17 cellular contexts compared by ENCODE assay signal in the genomic region with DNA sequence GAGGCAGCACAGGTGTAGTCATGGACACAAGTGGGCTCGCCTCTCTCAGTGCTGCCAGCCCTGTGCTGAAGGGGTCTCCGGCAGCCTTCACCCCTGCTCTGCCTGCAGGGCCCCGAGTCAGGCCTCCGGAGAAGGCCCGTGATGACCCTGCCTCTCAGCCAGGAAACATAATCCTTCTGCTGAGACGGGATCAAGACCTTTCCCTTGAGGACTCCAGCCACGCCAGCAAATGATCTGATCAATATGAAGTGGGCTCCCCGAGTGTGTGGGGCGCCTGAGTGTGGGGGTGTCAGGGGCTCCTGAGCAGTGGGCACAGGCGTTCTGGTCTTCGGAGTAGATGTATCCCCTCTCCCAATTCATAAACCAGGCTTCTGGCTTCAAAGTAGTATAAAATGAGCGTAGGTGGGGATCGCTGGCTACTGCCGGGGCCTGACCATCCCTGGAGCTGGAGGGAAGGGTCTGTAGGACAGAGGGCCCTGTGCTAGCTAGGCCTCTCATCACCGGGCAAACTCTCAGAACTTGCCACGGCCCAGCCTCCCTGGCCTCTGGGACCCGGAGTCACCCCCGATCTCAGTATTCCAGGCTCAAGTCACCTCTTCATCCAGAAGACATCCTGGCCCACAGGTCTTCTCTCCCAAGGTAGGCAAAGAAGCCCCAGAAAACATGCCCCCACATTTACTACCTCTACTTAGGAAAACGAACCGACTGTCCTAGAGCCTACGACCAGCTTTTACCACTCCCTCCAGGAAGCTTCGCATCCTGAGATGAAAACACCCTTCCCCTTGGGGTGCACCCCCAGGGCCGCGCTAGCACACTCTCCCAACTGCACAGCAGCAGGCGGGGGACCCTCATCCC. TPM values are rescaled to one million over a fixed set of nuclear protein-coding genes. Genes with fewer than 3 reads are reported as not detected.
"Had no signal": no experiment of that assay in that cellular context is flagged by ENCODE, and none has a peak within 500 bp of the region (broad histone marks: within the 10 kb centered on the region; RNA-seq: fewer than 3 reads in every experiment).

No MANE protein-coding gene starts in this region.

- H3K27ac Mint-ChIP-seq: activated CD4-positive, alpha-beta memory T cell treated with anti-CD3 and anti-CD28 coated beads, Interleukin-2, amount 10 ng/mL, durations not matched to agents 7 days and 5 days; activated CD4-positive, alpha-beta T cell treated with anti-CD3 and anti-CD28 coated beads for 36 hours; activated naive CD4-positive, alpha-beta T cell treated with anti-CD3 and anti-CD28 coated beads, Interleukin-2, amount 50 U/mL, for 24 hours; activated T-helper 17 cell treated with anti-CD3 and anti-CD28 coated beads, Interleukin-2, amount 50 U/mL, for 72 hours; memory B cell; stimulated activated effector memory CD8-positive, alpha-beta T cell treated with anti-CD3 and anti-CD28 coated beads, Interleukin-12 subunit alpha, Interleukin-12 subunit beta, amount 100 ng/mL, for 72 hours had no signal

- H3K4me1 ChIP-seq: parathyroid adenoma, SJSA1, tibial artery had no signal

- H3K27ac ChIP-seq: body of pancreas, parathyroid adenoma, SJSA1, tibial artery had no signal

- H3K4me3 Mint-ChIP-seq: activated CD4-positive, alpha-beta memory T cell treated with anti-CD3 and anti-CD28 coated beads, Interleukin-2, amount 10 ng/mL, durations not matched to agents 7 days and 5 days; activated CD4-positive, alpha-beta T cell treated with anti-CD3 and anti-CD28 coated beads for 36 hours; activated naive CD4-positive, alpha-beta T cell treated with anti-CD3 and anti-CD28 coated beads, Interleukin-2, amount 50 U/mL, for 24 hours; activated T-helper 17 cell treated with anti-CD3 and anti-CD28 coated beads, Interleukin-2, amount 50 U/mL, for 72 hours; central memory CD8-positive, alpha-beta T cell; memory B cell; neural crest cell; stimulated activated effector memory CD8-positive, alpha-beta T cell treated with anti-CD3 and anti-CD28 coated beads, Interleukin-12 subunit alpha, Interleukin-12 subunit beta, amount 100 ng/mL, for 72 hours had no signal

- H3K9ac ChIP-seq: parathyroid adenoma had no signal

- H3K9me3 ChIP-seq: body of pancreas, SJSA1, tibial artery had no signal

- H3K9me3 Mint-ChIP-seq: activated CD4-positive, alpha-beta memory T cell treated with anti-CD3 and anti-CD28 coated beads, Interleukin-2, amount 10 ng/mL, durations not matched to agents 7 days and 5 days; activated naive CD4-positive, alpha-beta T cell treated with anti-CD3 and anti-CD28 coated beads, Interleukin-2, amount 50 U/mL, for 24 hours; activated T-helper 17 cell treated with anti-CD3 and anti-CD28 coated beads, Interleukin-2, amount 50 U/mL, for 72 hours; central memory CD8-positive, alpha-beta T cell; memory B cell; neural crest cell; stimulated activated effector memory CD8-positive, alpha-beta T cell treated with anti-CD3 and anti-CD28 coated beads, Interleukin-12 subunit alpha, Interleukin-12 subunit beta, amount 100 ng/mL, for 72 hours had no signal

- H3K36me3 ChIP-seq: SJSA1, tibial artery had no signal

- H2AFZ ChIP-seq: parathyroid adenoma had no signal

- H3K27me3 Mint-ChIP-seq: activated naive CD4-positive, alpha-beta T cell treated with anti-CD3 and anti-CD28 coated beads, Interleukin-2, amount 50 U/mL, for 24 hours had no signal

- H3K4me3 ChIP-seq: body of pancreas, SJSA1, tibial artery had no signal

- H3K4me1 Mint-ChIP-seq: activated CD4-positive, alpha-beta memory T cell treated with anti-CD3 and anti-CD28 coated beads, Interleukin-2, amount 10 ng/mL, durations not matched to agents 7 days and 5 days; activated CD4-positive, alpha-beta T cell treated with anti-CD3 and anti-CD28 coated beads for 36 hours; activated naive CD4-positive, alpha-beta T cell treated with anti-CD3 and anti-CD28 coated beads, Interleukin-2, amount 50 U/mL, for 24 hours; activated T-helper 17 cell treated with anti-CD3 and anti-CD28 coated beads, Interleukin-2, amount 50 U/mL, for 72 hours; central memory CD8-positive, alpha-beta T cell; memory B cell; stimulated activated effector memory CD8-positive, alpha-beta T cell treated with anti-CD3 and anti-CD28 coated beads, Interleukin-12 subunit alpha, Interleukin-12 subunit beta, amount 100 ng/mL, for 72 hours had no signal

- H3K36me3 Mint-ChIP-seq: activated naive CD4-positive, alpha-beta T cell treated with anti-CD3 and anti-CD28 coated beads, Interleukin-2, amount 50 U/mL, for 24 hours; memory B cell; stimulated activated effector memory CD8-positive, alpha-beta T cell treated with anti-CD3 and anti-CD28 coated beads, Interleukin-12 subunit alpha, Interleukin-12 subunit beta, amount 100 ng/mL, for 72 hours had no signal

- H3K27me3 ChIP-seq: body of pancreas, SJSA1, tibial artery had no signal

- ATAC-seq: activated CD4-positive, alpha-beta T cell treated with anti-CD3 and anti-CD28 coated beads for 36 hours; activated T-helper 17 cell treated with anti-CD3 and anti-CD28 coated beads, Interleukin-2, amount 50 U/mL, for 72 hours; body of pancreas; esophagus mucosa; left colon; right cardiac atrium; stimulated activated effector memory CD8-positive, alpha-beta T cell treated with anti-CD3 and anti-CD28 coated beads, Interleukin-12 subunit alpha, Interleukin-12 subunit beta, amount 100 ng/mL, for 72 hours had no signal

- DNase-seq: activated CD4-positive, alpha-beta memory T cell treated with anti-CD3 and anti-CD28 coated beads, Interleukin-2, amount 10 ng/mL, durations not matched to agents 7 days and 5 days; activated CD4-positive, alpha-beta T cell treated with anti-CD3 and anti-CD28 coated beads for 36 hours; body of pancreas; glutamatergic neuron; left colon; right cardiac atrium; tibial artery had no signal

RNA-seq across cellular contexts. Expression of a gene that starts 33.6 kb away (rescaled TPM):
- total RNA-seq: fibroblast of villous mesenchyme, SJSA1 had no signal
